Comparison of ENCODE assay signal across 16 cellular contexts in genomic region chr16:58329147-58329546, GRCh38. TPM values are rescaled to one million over a fixed set of nuclear protein-coding genes. Genes with fewer than 3 reads are reported as not detected.
A peak's percentile ranks its signal among the peaks of the same experiment; 100 is the strongest.
DNase-seq lines count a peak whose midpoint lies in the region; ATAC-seq, FAIRE-seq and TF ChIP-seq lines count a peak whose summit lies in the region.
"Had no signal": no experiment of that assay in that cellular context is flagged by ENCODE, and none has a peak within 500 bp of the region (broad histone marks: within the 10 kb centered on the region; RNA-seq: fewer than 3 reads in every experiment).

No MANE protein-coding gene starts in this region.

- H3K27ac ChIP-seq in right lobe of liver (no peak overlapping the region), ascending aorta (no peak overlapping the region), small intestine (ENCODE audit: low read depth in 1 of 2, low read length in 1 of 2) (no peak overlapping the region)

- H3K36me3 ChIP-seq in right lobe of liver (no peaks in the 10 kb centered on the region), ascending aorta (no peaks in the 10 kb centered on the region), small intestine (ENCODE audit: control insufficient read depth in 2 of 2, insufficient read depth in 2 of 2, low read length in 2 of 2) (no peaks in the 10 kb centered on the region)

- no peaks in the 10 kb centered on the region for H3K9me3 ChIP-seq in right lobe of liver
- no peaks in the 10 kb centered on the region for H3K9me3 ChIP-seq in ascending aorta
- H3K9me3 ChIP-seq in small intestine (ENCODE audit: control insufficient read depth, low read depth), result no peaks in the 10 kb centered on the region

- WGBS in right lobe of liver (ENCODE audit: insufficient coverage, low coverage, low lambda C conversion rate, missing lambda C conversion rate), result 36% methylated on average over 2 of the region's 2 CpGs
- WGBS in small intestine, 3 donors, result 53 to 69% (median 57%) methylated on average over 2 of the region's 2 CpGs

- TF ChIP-seq CTCF in choroid plexus epithelial cell (conservative IDR thresholded peaks at IDR 0.05; ENCODE audit: low read depth, low read length) (no peak), right lobe of liver (IDR thresholded peaks at IDR 0.05) (no peak), ascending aorta (IDR thresholded peaks at IDR 0.05) (no peak)

- FAIRE-seq in small intestine (lab: Jason Lieb, UNC), result no peak

- H3K27me3 ChIP-seq in right lobe of liver, result no peaks in the 10 kb centered on the region
- H3K27me3 ChIP-seq in ascending aorta, result no peaks in the 10 kb centered on the region
- peaks cover 0 to 4% of the 10 kb centered on the region in 2 donors for H3K27me3 ChIP-seq in small intestine (ENCODE audit: control insufficient read depth in 2 of 2, insufficient read depth in 2 of 2, low read length in 2 of 2)

- H3K4me1 ChIP-seq in right lobe of liver (peaks cover 0 to 3% (median 0%) of the 10 kb centered on the region in 4 donors), ascending aorta (no peaks in the 10 kb centered on the region), small intestine (ENCODE audit: control insufficient read depth in 2 of 2, insufficient read depth in 1 of 2, low read depth in 1 of 2, low read length in 1 of 2) (no peaks in the 10 kb centered on the region)

- DNase-seq in GM03348 (ENCODE audit: low spot score), result peak; percentile 25
- peak; percentile 55 for DNase-seq in MV-4-11 (lab: John Stamatoyannopoulos, UW)
- DNase-seq in choroid plexus epithelial cell (ENCODE audit: low read depth), result peak; percentile 32
- DNase-seq in right lobe of liver, result no peak
- no peak for DNase-seq in ascending aorta (ENCODE audit: low spot score in 2 of 2)
- DNase-seq in small intestine, result no peak
- no peak for DNase-seq in NCI-H748 (lab: John Stamatoyannopoulos, UW; ENCODE audit: unreplicated experiment)
- DNase-seq: activated naive CD4-positive, alpha-beta T cell; CD4-positive, alpha-beta T cell; erythroblast; immature natural killer cell; NCI-H1092 treated with DMSO at 0.1 percent for 48 hours; NCI-H446 treated with DMSO at 0.1 percent for 48 hours had no signal

- no peak for TF ChIP-seq POLR2A in right lobe of liver (IDR thresholded peaks at IDR 0.05)

- H3K4me3 ChIP-seq in choroid plexus epithelial cell (ENCODE audit: low read depth, low read length) (no peak overlapping the region), right lobe of liver (no peak overlapping the region), ascending aorta (no peak overlapping the region), small intestine (ENCODE audit: low read depth in 1 of 2, low read length in 2 of 2) (no peak overlapping the region)

- peak; percentile 47 to 92 (median 80) for ATAC-seq in right lobe of liver
- ATAC-seq in GM18907 (IDR thresholded peaks at IDR 0.05; ENCODE audit: unreplicated experiment), result no peak

- intact Hi-C loops in right lobe of liver (cut with DNase I) (no loop called here), ascending aorta (cut with DNase I) (no loop called here)

RNA-seq across cellular contexts. Expression of gene PRSS54, which starts 34.3 kb away (rescaled TPM):
- total RNA-seq in right lobe of liver (not detected), ascending aorta (not detected)
- not detected for polyA plus RNA-seq in small intestine
- total RNA-seq: activated CD8-positive, alpha-beta memory T cell treated with anti-CD3 and anti-CD28 coated beads for 36 hours; CD4-positive, alpha-beta T cell; cerebellum had no signal
- polyA plus RNA-seq: immature natural killer cell had no signal

Comparison
In these comparisons a context has a peak if more than half of its experiments do, and no peak if none do; other contexts are left out.
1. DNase-seq: peak in GM03348 (single experiment), MV-4-11 (single experiment) and choroid plexus epithelial cell (single experiment); none in right lobe of liver (0 of 3), ascending aorta (0 of 2), small intestine (single experiment) and NCI-H748 (single experiment).